20 cellular contexts compared by ENCODE assay signal in the genomic region with DNA sequence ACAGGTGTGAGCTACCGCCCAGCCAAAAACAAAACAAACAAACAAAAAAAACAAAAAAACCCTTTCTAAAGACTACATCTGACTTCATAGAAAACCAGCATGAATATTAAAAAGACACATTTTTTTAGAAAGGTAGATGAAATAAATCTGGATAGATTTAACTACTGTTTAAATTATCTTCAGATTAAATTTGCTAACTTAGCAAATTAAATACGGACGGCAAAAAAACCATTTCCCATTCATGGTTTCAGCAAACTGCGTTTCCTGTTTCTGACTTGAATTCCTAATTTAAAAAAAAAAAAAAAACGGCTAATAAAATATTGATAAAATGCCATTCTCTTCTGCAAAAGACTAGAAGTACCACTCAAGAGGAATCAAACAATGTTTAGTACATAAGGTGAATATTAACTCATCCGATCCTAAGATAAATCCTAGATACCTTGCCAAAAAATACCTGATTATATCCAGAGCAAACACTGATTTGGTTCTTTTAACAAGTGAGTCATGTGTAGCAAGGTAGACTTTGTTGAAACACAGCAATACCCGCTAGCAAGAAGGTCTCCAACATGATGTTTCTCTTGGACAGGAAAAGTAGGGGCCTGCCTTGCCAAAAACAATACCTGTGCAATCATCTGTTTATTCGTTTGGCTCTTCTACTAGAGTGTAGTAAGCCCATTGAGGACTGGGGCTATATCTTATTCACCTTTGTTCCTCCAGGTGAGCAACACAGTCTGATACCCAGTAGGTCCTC.
"Had no signal": no experiment of that assay in that cellular context is flagged by ENCODE, and none has a peak within 500 bp of the region (broad histone marks: within the 10 kb centered on the region; RNA-seq: fewer than 3 reads in every experiment).

No MANE protein-coding gene starts in this region.

- H3K79me2 ChIP-seq: parathyroid adenoma had no signal

- H3K27ac ChIP-seq: adrenal gland, gastrocnemius medialis, heart left ventricle, parathyroid adenoma, stomach, thoracic aorta, upper lobe of right lung had no signal

- H3K9me3 ChIP-seq: adrenal gland, gastrocnemius medialis, heart left ventricle, stomach, thoracic aorta, upper lobe of right lung had no signal

- H3K27me3 Mint-ChIP-seq: activated CD4-positive, alpha-beta memory T cell treated with anti-CD3 and anti-CD28 coated beads, Interleukin-2, amount 10 ng/mL, durations not matched to agents 7 days and 5 days; naive thymus-derived CD4-positive, alpha-beta T cell had no signal

- DNase-seq: activated CD4-positive, alpha-beta memory T cell treated with anti-CD3 and anti-CD28 coated beads, Interleukin-2, amount 10 ng/mL, durations not matched to agents 7 days and 5 days; activated CD4-positive, alpha-beta T cell treated with anti-CD3 and anti-CD28 coated beads for 4 hours; activated effector memory CD4-positive, alpha-beta T cell treated with Interleukin-2 at 50 U/mL for 16 hours; activated T-cell treated with anti-CD3 and anti-CD28 coated beads, Interleukin-2, amount 50 U/mL, for 4 hours; adrenal gland; cortex of kidney; effector CD8-positive, alpha-beta T cell; gastrocnemius medialis; heart left ventricle; immature natural killer cell; left colon; naive thymus-derived CD4-positive, alpha-beta T cell; stimulated activated CD4-positive, alpha-beta T cell treated with anti-CD3 and anti-CD28 coated beads, Interleukin-12 subunit alpha, Interleukin-12 subunit beta, amount 100 ng/mL, for 4 hours; stimulated activated CD4-positive, alpha-beta T cell treated with anti-CD3 and anti-CD28 coated beads, Interleukin-2, amount 100 ng/mL, for 24 hours; stomach; T-helper 17 cell; upper lobe of right lung had no signal

- H3K4me1 ChIP-seq: adrenal gland, gastrocnemius medialis, heart left ventricle, parathyroid adenoma, upper lobe of right lung had no signal

- H3K36me3 ChIP-seq: adrenal gland, gastrocnemius medialis, heart left ventricle, stomach, thoracic aorta, upper lobe of right lung had no signal

- H3K27ac Mint-ChIP-seq: activated CD4-positive, alpha-beta memory T cell treated with anti-CD3 and anti-CD28 coated beads, Interleukin-2, amount 10 ng/mL, durations not matched to agents 7 days and 5 days; activated naive CD4-positive, alpha-beta T cell treated with anti-CD3 and anti-CD28 coated beads, Interleukin-2, amount 50 U/mL, for 24 hours; immature natural killer cell; naive thymus-derived CD4-positive, alpha-beta T cell; T-helper 17 cell had no signal

- ATAC-seq: activated T-cell treated with anti-CD3 and anti-CD28 coated beads, Interleukin-2, amount 50 U/mL, for 4 hours; gastrocnemius medialis; heart left ventricle; left colon; naive thymus-derived CD4-positive, alpha-beta T cell; T-helper 17 cell; upper lobe of right lung had no signal

- H2AFZ ChIP-seq: parathyroid adenoma had no signal

- H3K9me3 Mint-ChIP-seq: activated T-cell treated with anti-CD3 and anti-CD28 coated beads, Interleukin-2, amount 50 U/mL, for 4 hours; immature natural killer cell had no signal

- H3K4me3 Mint-ChIP-seq: activated CD4-positive, alpha-beta memory T cell treated with anti-CD3 and anti-CD28 coated beads, Interleukin-2, amount 10 ng/mL, durations not matched to agents 7 days and 5 days; activated naive CD4-positive, alpha-beta T cell treated with anti-CD3 and anti-CD28 coated beads, Interleukin-2, amount 50 U/mL, for 24 hours; activated T-cell treated with anti-CD3 and anti-CD28 coated beads, Interleukin-2, amount 50 U/mL, for 4 hours; immature natural killer cell; naive thymus-derived CD4-positive, alpha-beta T cell; T-helper 17 cell had no signal

- H3K9ac ChIP-seq: parathyroid adenoma had no signal

- H3K27me3 ChIP-seq: adrenal gland, gastrocnemius medialis, heart left ventricle, stomach, upper lobe of right lung had no signal

- H3K4me3 ChIP-seq: adrenal gland, gastrocnemius medialis, heart left ventricle, stomach, thoracic aorta, upper lobe of right lung had no signal
